9 cellular contexts compared by ENCODE assay signal in genomic region chr6:79269877-79270276, GRCh38. TPM values are rescaled to one million over a fixed set of nuclear protein-coding genes. Genes with fewer than 3 reads are reported as not detected.
DNase-seq lines count a peak whose midpoint lies in the region; ATAC-seq and TF ChIP-seq lines count a peak whose summit lies in the region.
"Had no signal": no experiment of that assay in that cellular context is flagged by ENCODE, and none has a peak within 500 bp of the region (broad histone marks: within the 10 kb centered on the region; RNA-seq: fewer than 3 reads in every experiment).

No MANE protein-coding gene starts in this region.

- peaks cover 8% of the 10 kb centered on the region for H3K4me1 Mint-ChIP-seq in chondrocyte (ENCODE audit: low read depth)

- no peak for TF ChIP-seq CTCF in chondrocyte (IDR thresholded peaks at IDR 0.05)

- no peaks in the 10 kb centered on the region for H3K9me3 Mint-ChIP-seq in chondrocyte (ENCODE audit: low read depth)

- H3K36me3 Mint-ChIP-seq in chondrocyte (ENCODE audit: low read depth) = no peaks in the 10 kb centered on the region

- peak; percentile 81 for DNase-seq in AG08395 (ENCODE audit: low spot score)
- DNase-seq in Kasumi-1 (lab: John Stamatoyannopoulos, UW) = peak; percentile 93 to 94
- DNase-seq in chondrocyte (ENCODE audit: low spot score) = no peak
- peak; percentile 16 for DNase-seq in left kidney (ENCODE audit: low read depth, low spot score)
- DNase-seq in NOMO-1 treated with dmso at 0.1 percent for 144 hours (lab: John Stamatoyannopoulos, UW; ENCODE audit: unreplicated experiment) = no peak
- no peak for DNase-seq in activated gamma-delta T cell treated with Interleukin-2 at 50 U/mL for 16 hours
- DNase-seq in mesenteric fat pad (ENCODE audit: low spot score) = no peak

- no peak overlapping the region for H3K4me3 Mint-ChIP-seq in chondrocyte (ENCODE audit: unreplicated experiment)
- H3K4me3 Mint-ChIP-seq: natural killer cell treated with Interleukin-12 subunit alpha and Interleukin-12 subunit beta and Interleukin-15 and Interleukin-18, amount 100 ng/mL, for 72 hours had no signal

- peak overlapping the region; percentile 37 for H3K27ac Mint-ChIP-seq in chondrocyte (ENCODE audit: unreplicated experiment)
- H3K27ac Mint-ChIP-seq: natural killer cell treated with Interleukin-12 subunit alpha and Interleukin-12 subunit beta and Interleukin-15 and Interleukin-18, amount 100 ng/mL, for 72 hours had no signal

- no peak for ATAC-seq in GM21528 (IDR thresholded peaks at IDR 0.05; ENCODE audit: low FRiP score, unreplicated experiment)

- H3K27me3 Mint-ChIP-seq in chondrocyte (ENCODE audit: low read depth) = peaks cover 2% of the 10 kb centered on the region

RNA-seq across cellular contexts. Expression of gene HMGN3, which starts 35.4 kb away (rescaled TPM):
- total RNA-seq in chondrocyte = 30.8 to 55.5 TPM (median 36.2 TPM) in 3 replicates
- 37.0 TPM for total RNA-seq in mesenteric fat pad

Comparison
In these comparisons a context has a peak if more than half of its experiments do, and no peak if none do; other contexts are left out.
1. DNase-seq: peak in AG08395 (single experiment), Kasumi-1 (2 of 2) and left kidney (single experiment); none in chondrocyte (single experiment), NOMO-1 treated with dmso at 0.1 percent for 144 hours (single experiment), activated gamma-delta T cell treated with Interleukin-2 at 50 U/mL for 16 hours (single experiment) and mesenteric fat pad (single experiment).